ENCODE assay signal across 10 cellular contexts in genomic region chr1:157773723-157774350, GRCh38. TPM values are rescaled to one million over a fixed set of nuclear protein-coding genes. Genes with fewer than 3 reads are reported as not detected.
DNase-seq lines count a peak whose midpoint lies in the region; ATAC-seq and TF ChIP-seq lines count a peak whose summit lies in the region.
"Had no signal": no experiment of that assay in that cellular context is flagged by ENCODE, and none has a peak within 500 bp of the region (broad histone marks: within the 10 kb centered on the region; RNA-seq: fewer than 3 reads in every experiment).

No MANE protein-coding gene starts in this region.

- BruUV-seq in mammary epithelial cell (replicated peaks; lab: Mats Ljungman, UMichigan) = no TSS peak

- H3K23ac ChIP-seq in mesenchymal stem cell (ENCODE audit: low read length in 2 of 2) = no peak overlapping the region

- intact Hi-C loops in mammary epithelial cell (cut with micrococcal nuclease) = loop anchor here (5.0 kb wide), 1 partner anchor 192 kb away; no protein-coding TSS in a partner anchor

- H3K79me2 ChIP-seq in mammary epithelial cell (ENCODE audit: insufficient read depth, low read length) = no peaks in the 10 kb centered on the region

- H3K79me1 ChIP-seq in mesenchymal stem cell (replicated peaks; ENCODE audit: low read length, poor library complexity, severe bottlenecking) = no peaks in the 10 kb centered on the region

- H3K27me3 ChIP-seq in mammary epithelial cell (ENCODE audit: insufficient read depth, low read length) (peaks cover 6% of the 10 kb centered on the region), mesenchymal stem cell (ENCODE audit: control insufficient read depth in 1 of 2, insufficient read depth in 1 of 2, low read length in 2 of 2) (no peaks in the 10 kb centered on the region)

- peak; percentile 13 to 31 for TF ChIP-seq CTCF in mammary epithelial cell (conservative IDR thresholded peaks at IDR 0.05 in 1 of 2, IDR thresholded peaks at IDR 0.05 in 1 of 2; ENCODE audit: extremely low read depth in 1 of 2, insufficient read depth in 1 of 2, low read depth in 1 of 2, low read length in 2 of 2)

- H3K4ac ChIP-seq in mesenchymal stem cell (ENCODE audit: low read depth in 1 of 2, low read length in 2 of 2) = no peak overlapping the region

- ATAC-seq in HG03442 (IDR thresholded peaks at IDR 0.05; ENCODE audit: unreplicated experiment) = peak; percentile 58

- H3K4me2 ChIP-seq in mammary epithelial cell (ENCODE audit: insufficient read depth, low read depth, low read length) = no peak overlapping the region
- H3K4me2 ChIP-seq in mesenchymal stem cell (ENCODE audit: low read length, poor library complexity, severe bottlenecking) = no peak overlapping the region

- in situ Hi-C loops in ACHN (cut with HindIII; ENCODE audit: low pct_ligation_motif_present, low pct_unique_long_range_greater_than_20kb, low sequenced_read_pairs) (no loop called here), mammary epithelial cell (cut with MboI; ENCODE audit: low sequenced_read_pairs in 2 of 2) (loop anchor here in 1 of 2 donors (25.0 kb wide), 1 partner anchor 88 kb away; no protein-coding TSS in a partner anchor)

- DNase-seq in ACHN = peak; percentile 7
- DNase-seq in GM19240 (ENCODE audit: insufficient read length, low spot score) = peak; percentile 21
- DNase-seq in mammary epithelial cell = no peak
- DNase-seq in DMS79 (lab: John Stamatoyannopoulos, UW) = no peak
- DNase-seq in anterior cingulate cortex (lab: John Stamatoyannopoulos, UW) = no peak
- DNase-seq in COR-L47 (lab: John Stamatoyannopoulos, UW) = no peak
- DNase-seq in mesenchymal stem cell = no peak
- DNase-seq: occipital lobe had no signal

- H3K36me3 ChIP-seq in mammary epithelial cell (ENCODE audit: insufficient read depth, low read length) (no peaks in the 10 kb centered on the region), mesenchymal stem cell (ENCODE audit: control insufficient read depth in 1 of 2, insufficient read depth in 2 of 2, low read depth in 1 of 2, low read length in 2 of 2) (no peaks in the 10 kb centered on the region)

- H3K18ac ChIP-seq in mesenchymal stem cell (ENCODE audit: low read depth in 1 of 2, low read length in 2 of 2) = no peak overlapping the region

- CTCF ChIA-PET in mammary epithelial cell (lab: Charles Lee; ENCODE audit: low non-redundant PET) = no interaction called here

- no peak overlapping the region for H2BK120ac ChIP-seq in mesenchymal stem cell (ENCODE audit: low read depth, low read length)

- no peak overlapping the region for H3K14ac ChIP-seq in mesenchymal stem cell (ENCODE audit: low read length in 2 of 2)

- no peak overlapping the region for H2BK5ac ChIP-seq in mesenchymal stem cell (ENCODE audit: low read depth, low read length, poor library complexity, severe bottlenecking)

- no peak overlapping the region for H4K91ac ChIP-seq in mesenchymal stem cell (ENCODE audit: low read length)

- no peak overlapping the region for H4K8ac ChIP-seq in mesenchymal stem cell (ENCODE audit: low read length)

- no peaks in the 10 kb centered on the region for H4K20me1 ChIP-seq in mammary epithelial cell (ENCODE audit: insufficient read depth, low read length)

- H2AFZ ChIP-seq in mammary epithelial cell (ENCODE audit: low read depth, low read length) (no peak overlapping the region), mesenchymal stem cell (ENCODE audit: low read depth, low read length) (no peak overlapping the region)

- H2BK12ac ChIP-seq in mesenchymal stem cell (ENCODE audit: low read length in 2 of 2) = no peak overlapping the region

- H3K4me1 ChIP-seq in mammary epithelial cell (ENCODE audit: insufficient read depth, low read length) (no peaks in the 10 kb centered on the region), mesenchymal stem cell (ENCODE audit: control insufficient read depth, insufficient read depth, low read depth, low read length) (no peaks in the 10 kb centered on the region)

- H3K4me3 ChIP-seq in mammary epithelial cell (replicated peaks in 1 of 3; ENCODE audit: insufficient read depth in 1 of 3, low read depth in 2 of 3, low read length in 3 of 3) (no peak overlapping the region), mesenchymal stem cell (ENCODE audit: insufficient read depth in 1 of 2, low read depth in 1 of 2, low read length in 2 of 2) (no peak overlapping the region)

- H3K9ac ChIP-seq in mammary epithelial cell (ENCODE audit: insufficient read depth, low read length) (no peak overlapping the region), mesenchymal stem cell (ENCODE audit: low read length) (no peak overlapping the region)

- WGBS in mammary epithelial cell (ENCODE audit: low coverage, missing lambda C conversion rate) = 0% methylated on average over 1 of the region's 1 CpG
- WGBS in mesenchymal stem cell = 14% methylated on average over 1 of the region's 1 CpG

- no peak overlapping the region for H3K27ac ChIP-seq in mammary epithelial cell (ENCODE audit: insufficient read depth, low read depth, low read length)
- no peak overlapping the region for H3K27ac ChIP-seq in mesenchymal stem cell (ENCODE audit: low read length, poor library complexity, severe bottlenecking)

- H2AK5ac ChIP-seq in mesenchymal stem cell (ENCODE audit: low read length, severe bottlenecking) = no peak overlapping the region

- H2BK15ac ChIP-seq in mesenchymal stem cell (ENCODE audit: low read depth, poor library complexity, severe bottlenecking) = no peak overlapping the region

- no peaks in the 10 kb centered on the region for H3K9me3 ChIP-seq in mammary epithelial cell (replicated peaks; ENCODE audit: insufficient read depth, low read length)
- H3K9me3 ChIP-seq in mesenchymal stem cell (ENCODE audit: control insufficient read depth, low read length) = no peaks in the 10 kb centered on the region

- dilution Hi-C loops in mammary epithelial cell (cut with HindIII; ENCODE audit: low sequenced_read_pairs) = no loop called here

RNA-seq across cellular contexts. Expression of gene FCRL2, which starts 3.1 kb away (rescaled TPM):
- not detected for total RNA-seq in mammary epithelial cell
- polyA plus RNA-seq in mammary epithelial cell = not detected
- polyA minus RNA-seq in mammary epithelial cell = not detected
- not detected for polyA plus RNA-seq in mesenchymal stem cell (2013, experiment 1 of 2)
- polyA plus RNA-seq in mesenchymal stem cell (2013, experiment 2 of 2) = not detected
- total RNA-seq: occipital lobe, RPMI7951 had no signal

RNA-seq across cellular contexts. Expression of gene FCRL1, which starts 46.1 kb away (rescaled TPM):
- not detected for total RNA-seq in mammary epithelial cell
- not detected for polyA plus RNA-seq in mammary epithelial cell
- not detected for polyA minus RNA-seq in mammary epithelial cell
- polyA plus RNA-seq in mesenchymal stem cell (2013, experiment 1 of 2) = not detected
- polyA plus RNA-seq in mesenchymal stem cell (2013, experiment 2 of 2) = not detected
- total RNA-seq: RPMI7951 had no signal

Comparison
In these comparisons a context has a peak if more than half of its experiments do, and no peak if none do; other contexts are left out.
1. DNase-seq: peak in ACHN (single experiment) and GM19240 (single experiment); none in mammary epithelial cell (single experiment), DMS79 (single experiment), anterior cingulate cortex (0 of 58), COR-L47 (single experiment) and mesenchymal stem cell (single experiment).